In the genomic region with DNA sequence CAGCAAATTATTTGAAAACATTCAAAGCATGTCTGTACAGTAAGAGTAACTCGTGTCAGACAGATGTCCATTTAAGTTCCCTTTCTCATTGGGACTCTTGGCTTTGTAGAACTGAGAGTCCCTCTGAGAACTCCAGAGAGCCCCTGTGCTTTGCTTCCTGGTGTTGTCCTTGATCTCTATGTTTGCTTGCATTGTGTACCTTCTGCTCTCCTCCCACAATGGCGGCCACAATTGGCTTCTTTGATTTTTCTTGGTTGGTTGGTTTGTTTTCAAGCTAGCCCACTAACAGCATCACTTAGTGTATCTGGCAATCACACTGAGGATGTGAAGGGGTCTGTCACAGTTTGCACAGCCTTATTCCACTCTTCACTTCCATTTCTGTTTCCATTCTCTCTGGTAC, we compare ENCODE assay signal across 37 cellular contexts. TPM values are rescaled to one million over a fixed set of nuclear protein-coding genes. Genes with fewer than 3 reads are reported as not detected.
"Had no signal": no experiment of that assay in that cellular context is flagged by ENCODE, and none has a peak within 500 bp of the region (broad histone marks: within the 10 kb centered on the region; RNA-seq: fewer than 3 reads in every experiment).

No MANE protein-coding gene starts in this region.

- H3K27ac ChIP-seq: adrenal gland, body of pancreas, brain microvascular endothelial cell, breast epithelium, VCaP had no signal

- H3K4me3 ChIP-seq: adrenal gland, body of pancreas, breast epithelium had no signal

- H3K4me3 Mint-ChIP-seq: activated B cell treated with CpG ODN at 0.5 μM for 24 hours; activated CD4-positive, alpha-beta memory T cell treated with anti-CD3 and anti-CD28 coated beads for 36 hours; activated CD4-positive, alpha-beta T cell treated with anti-CD3 and anti-CD28 coated beads, Interleukin-2, amount 10 ng/mL, durations not matched to agents 24 days and 14 days; activated CD8-positive, alpha-beta T cell treated with anti-CD3 and anti-CD28 coated beads for 36 hours; activated naive CD4-positive, alpha-beta T cell treated with anti-CD3 and anti-CD28 coated beads for 36 hours; activated naive CD8-positive, alpha-beta T cell treated with anti-CD3 and anti-CD28 coated beads for 36 hours; activated T-cell treated with anti-CD3 and anti-CD28 coated beads, Interleukin-2, amount 50 U/mL, for 4 hours; activated T-cell treated with anti-CD3 and anti-CD28 coated beads, Interleukin-2, amount 50 U/mL, for 72 hours; activated T-helper 1 cell treated with anti-CD3 and anti-CD28 coated beads, Interleukin-12 subunit alpha, Interleukin-12 subunit beta, Interleukin-2, Interleukin-4 antibody, amounts not matched to agents 30 ng/mL and 10 ng/mL and 1 ng/mL, durations not matched to agents 14 hours and 24 hours and 36 hours; activated T-helper 17 cell treated with anti-CD3 and anti-CD28 coated beads, Interleukin-2, amount 50 U/mL, for 72 hours; T-helper 1 cell treated with Interleukin-12 subunit alpha and Interleukin-12 subunit beta and Interleukin-4 antibody, amounts not matched to agents 30 μg/mL and 1 μg/mL, for 36 hours; T-helper 2 cell treated with Interferon-gamma antibody and Interleukin-4, amounts not matched to agents 5 μg/mL and 100 μg/mL, for 36 hours had no signal

- H3K9me3 ChIP-seq: adrenal gland, body of pancreas, breast epithelium had no signal

- H3K36me3 ChIP-seq: adrenal gland, brain microvascular endothelial cell, breast epithelium had no signal

- H3K4me1 ChIP-seq: adrenal gland, breast epithelium had no signal

- H3K27ac Mint-ChIP-seq: activated B cell treated with CpG ODN at 0.5 μM for 24 hours; activated CD4-positive, alpha-beta memory T cell treated with anti-CD3 and anti-CD28 coated beads for 36 hours; activated CD4-positive, alpha-beta T cell treated with anti-CD3 and anti-CD28 coated beads, Interleukin-2, amount 10 ng/mL, durations not matched to agents 24 days and 14 days; activated CD8-positive, alpha-beta T cell treated with anti-CD3 and anti-CD28 coated beads for 36 hours; activated naive CD4-positive, alpha-beta T cell treated with anti-CD3 and anti-CD28 coated beads for 36 hours; activated naive CD4-positive, alpha-beta T cell treated with anti-CD3 and anti-CD28 coated beads, Interleukin-2, amount 50 U/mL, for 72 hours; activated naive CD8-positive, alpha-beta T cell treated with anti-CD3 and anti-CD28 coated beads for 36 hours; activated T-cell treated with anti-CD3 and anti-CD28 coated beads, Interleukin-2, amount 50 U/mL, for 72 hours; activated T-helper 1 cell treated with anti-CD3 and anti-CD28 coated beads, Interleukin-12 subunit alpha, Interleukin-12 subunit beta, Interleukin-2, Interleukin-4 antibody, amounts not matched to agents 30 ng/mL and 10 ng/mL and 1 ng/mL, durations not matched to agents 14 hours and 24 hours and 36 hours; activated T-helper 17 cell treated with anti-CD3 and anti-CD28 coated beads, Interleukin-2, amount 50 U/mL, for 72 hours; T-helper 1 cell treated with Interleukin-12 subunit alpha and Interleukin-12 subunit beta and Interleukin-4 antibody, amounts not matched to agents 30 μg/mL and 1 μg/mL, for 36 hours; T-helper 2 cell treated with Interferon-gamma antibody and Interleukin-4, amounts not matched to agents 5 μg/mL and 100 μg/mL, for 36 hours had no signal

- H3K36me3 Mint-ChIP-seq: activated CD4-positive, alpha-beta memory T cell treated with anti-CD3 and anti-CD28 coated beads for 36 hours; activated naive CD4-positive, alpha-beta T cell treated with anti-CD3 and anti-CD28 coated beads, Interleukin-2, amount 50 U/mL, for 72 hours; activated naive CD8-positive, alpha-beta T cell treated with anti-CD3 and anti-CD28 coated beads for 36 hours had no signal

- DNase-seq: activated B cell treated with CpG ODN at 0.5 μM for 24 hours; activated CD4-positive, alpha-beta memory T cell treated with anti-CD3 and anti-CD28 coated beads for 36 hours; activated CD4-positive, alpha-beta T cell treated with anti-CD3 and anti-CD28 coated beads for 4 hours; activated CD4-positive, alpha-beta T cell treated with anti-CD3 and anti-CD28 coated beads, Interleukin-2, amount 10 ng/mL, durations not matched to agents 24 days and 14 days; activated CD4-positive, alpha-beta T cell treated with anti-CD3 and anti-CD28 coated beads, Interleukin-2, amount 50 U/mL, for 1 hour; activated CD4-positive, alpha-beta T cell treated with anti-CD3 and anti-CD28 coated beads, Interleukin-2, amount 50 U/mL, for 4 hours; activated CD4-positive, CD25-positive, alpha-beta regulatory T cell treated with anti-CD3 and anti-CD28 coated beads, Interleukin-2, amount 50 U/mL, for 72 hours; activated CD8-positive, alpha-beta memory T cell treated with anti-CD3 and anti-CD28 coated beads, Interleukin-2, amount 50 U/mL, for 4 hours; activated CD8-positive, alpha-beta T cell treated with anti-CD3 and anti-CD28 coated beads for 36 hours; activated effector memory CD4-positive, alpha-beta T cell treated with anti-CD3 and anti-CD28 coated beads, Interleukin-2, amount 50 U/mL, for 16 hours; activated gamma-delta T cell treated with Interleukin-2 at 50 U/mL for 16 hours; activated naive CD4-positive, alpha-beta T cell; activated naive CD4-positive, alpha-beta T cell treated with anti-CD3 and anti-CD28 coated beads for 36 hours; activated naive CD4-positive, alpha-beta T cell treated with anti-CD3 and anti-CD28 coated beads, Interleukin-2, amount 50 U/mL, for 16 hours; activated naive CD8-positive, alpha-beta T cell treated with anti-CD3 and anti-CD28 coated beads for 36 hours; activated T-cell treated with anti-CD3 and anti-CD28 coated beads for 4 hours; activated T-cell treated with anti-CD3 and anti-CD28 coated beads, Interleukin-2, amount 50 U/mL, for 1 hour; activated T-cell treated with anti-CD3 and anti-CD28 coated beads, Interleukin-2, amount 50 U/mL, for 4 hours; activated T-cell treated with anti-CD3 and anti-CD28 coated beads, Interleukin-2, amount 50 U/mL, for 72 hours; adrenal gland; amniotic stem cell; aorta; body of pancreas; brain microvascular endothelial cell; central memory CD4-positive, alpha-beta T cell; T-helper 1 cell; T-helper 2 cell; T-helper 9 cell had no signal

- H3K4me1 Mint-ChIP-seq: activated B cell treated with CpG ODN at 0.5 μM for 24 hours; activated CD4-positive, alpha-beta T cell treated with anti-CD3 and anti-CD28 coated beads, Interleukin-2, amount 10 ng/mL, durations not matched to agents 24 days and 14 days; activated naive CD8-positive, alpha-beta T cell treated with anti-CD3 and anti-CD28 coated beads for 36 hours; activated T-helper 17 cell treated with anti-CD3 and anti-CD28 coated beads, Interleukin-2, amount 50 U/mL, for 72 hours had no signal

- H3K27me3 ChIP-seq: adrenal gland, body of pancreas, brain microvascular endothelial cell, breast epithelium had no signal

- H3K9me3 Mint-ChIP-seq: activated B cell treated with CpG ODN at 0.5 μM for 24 hours; activated CD4-positive, alpha-beta memory T cell treated with anti-CD3 and anti-CD28 coated beads for 36 hours; activated CD4-positive, alpha-beta T cell treated with anti-CD3 and anti-CD28 coated beads, Interleukin-2, amount 10 ng/mL, durations not matched to agents 24 days and 14 days; activated CD8-positive, alpha-beta T cell treated with anti-CD3 and anti-CD28 coated beads for 36 hours; activated naive CD4-positive, alpha-beta T cell treated with anti-CD3 and anti-CD28 coated beads for 36 hours; activated naive CD4-positive, alpha-beta T cell treated with anti-CD3 and anti-CD28 coated beads, Interleukin-2, amount 50 U/mL, for 72 hours; activated naive CD8-positive, alpha-beta T cell treated with anti-CD3 and anti-CD28 coated beads for 36 hours; activated T-cell treated with anti-CD3 and anti-CD28 coated beads, Interleukin-2, amount 50 U/mL, for 4 hours; activated T-cell treated with anti-CD3 and anti-CD28 coated beads, Interleukin-2, amount 50 U/mL, for 72 hours; activated T-helper 1 cell treated with anti-CD3 and anti-CD28 coated beads, Interleukin-12 subunit alpha, Interleukin-12 subunit beta, Interleukin-2, Interleukin-4 antibody, amounts not matched to agents 30 ng/mL and 10 ng/mL and 1 ng/mL, durations not matched to agents 14 hours and 24 hours and 36 hours; activated T-helper 17 cell treated with anti-CD3 and anti-CD28 coated beads, Interleukin-2, amount 50 U/mL, for 72 hours; T-helper 1 cell treated with Interleukin-12 subunit alpha and Interleukin-12 subunit beta and Interleukin-4 antibody, amounts not matched to agents 30 μg/mL and 1 μg/mL, for 36 hours; T-helper 2 cell treated with Interferon-gamma antibody and Interleukin-4, amounts not matched to agents 5 μg/mL and 100 μg/mL, for 36 hours had no signal

- ATAC-seq: activated CD8-positive, alpha-beta T cell treated with anti-CD3 and anti-CD28 coated beads for 36 hours; activated naive CD4-positive, alpha-beta T cell treated with anti-CD3 and anti-CD28 coated beads, Interleukin-2, amount 50 U/mL, for 72 hours; activated T-cell treated with anti-CD3 and anti-CD28 coated beads, Interleukin-2, amount 50 U/mL, for 4 hours; activated T-cell treated with anti-CD3 and anti-CD28 coated beads, Interleukin-2, amount 50 U/mL, for 72 hours; activated T-helper 17 cell treated with anti-CD3 and anti-CD28 coated beads, Interleukin-2, amount 50 U/mL, for 72 hours; body of pancreas had no signal

RNA-seq across cellular contexts. Expression of a gene that starts 15.1 kb away (rescaled TPM):
- total RNA-seq: activated B cell treated with CpG ODN at 0.5 μM for 24 hours; activated CD4-positive, alpha-beta memory T cell treated with anti-CD3 and anti-CD28 coated beads for 36 hours; activated CD4-positive, alpha-beta T cell treated with anti-CD3 and anti-CD28 coated beads, Interleukin-2, amount 10 ng/mL, durations not matched to agents 24 days and 14 days; activated CD8-positive, alpha-beta memory T cell treated with anti-CD3 and anti-CD28 coated beads for 36 hours; activated CD8-positive, alpha-beta T cell treated with anti-CD3 and anti-CD28 coated beads for 36 hours; activated naive CD4-positive, alpha-beta T cell treated with anti-CD3 and anti-CD28 coated beads for 36 hours; activated naive CD4-positive, alpha-beta T cell treated with anti-CD3 and anti-CD28 coated beads, Interleukin-2, amount 50 U/mL, for 72 hours; activated naive CD8-positive, alpha-beta T cell treated with anti-CD3 and anti-CD28 coated beads for 36 hours; activated T-cell treated with anti-CD3 and anti-CD28 coated beads, Interleukin-2, amount 50 U/mL, for 4 hours; activated T-cell treated with anti-CD3 and anti-CD28 coated beads, Interleukin-2, amount 50 U/mL, for 72 hours; activated T-helper 1 cell treated with anti-CD3 and anti-CD28 coated beads, Interleukin-12 subunit alpha, Interleukin-12 subunit beta, Interleukin-2, Interleukin-4 antibody, amounts not matched to agents 30 ng/mL and 10 ng/mL and 1 ng/mL, durations not matched to agents 14 hours and 24 hours and 36 hours; activated T-helper 17 cell treated with anti-CD3 and anti-CD28 coated beads, Interleukin-2, amount 50 U/mL, for 72 hours; adrenal gland; aorta; astrocyte; body of pancreas; breast epithelium had no signal
- polyA plus RNA-seq: adrenal gland, aorta had no signal
